ENCODE assay signal across 8 cellular contexts in the genomic region with DNA sequence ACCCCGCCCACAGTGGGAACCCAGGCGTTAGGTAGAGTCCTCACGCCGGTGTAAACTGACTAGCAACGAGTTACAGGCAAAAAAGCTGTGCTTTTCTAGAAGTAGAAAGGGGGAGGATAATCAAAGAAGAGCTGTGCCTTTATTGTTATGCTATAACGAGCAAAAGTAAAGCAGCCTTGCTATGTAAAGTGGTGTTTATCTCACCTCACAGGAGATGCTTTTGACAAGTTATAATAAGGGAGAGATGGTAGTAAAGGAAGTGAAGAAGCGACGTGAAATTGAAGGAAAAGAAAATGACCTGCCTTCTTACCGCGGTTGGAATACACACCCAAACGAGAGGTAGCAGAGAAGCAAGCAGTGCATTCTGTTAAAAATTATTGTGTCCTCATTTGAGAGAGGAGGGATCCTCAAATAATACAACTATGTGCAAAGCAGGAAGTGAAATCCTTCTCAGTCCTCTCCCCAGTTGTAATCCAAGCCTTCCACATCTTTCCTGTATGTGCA. TPM values are rescaled to one million over a fixed set of nuclear protein-coding genes. Genes with fewer than 3 reads are reported as not detected.
DNase-seq lines count a peak whose midpoint lies in the region; ATAC-seq, FAIRE-seq and TF ChIP-seq lines count a peak whose summit lies in the region.

No MANE protein-coding gene starts in this region.

- H3K4me3 ChIP-seq in GM08714 (ENCODE audit: low read length) (peak overlapping the region; percentile 94), gastroesophageal sphincter (peak overlapping the region; percentile 76 to 78), spleen (peak overlapping the region; percentile 44 to 83 (median 74))

- no peaks in the 10 kb centered on the region for H3K27me3 ChIP-seq in gastroesophageal sphincter
- H3K27me3 ChIP-seq in spleen (replicated peaks in 1 of 7): no peaks in the 10 kb centered on the region

- DNase-seq in spleen: no peak
- no peak for DNase-seq in GM19239 (ENCODE audit: insufficient read length, low spot score)

- H3K36me3 ChIP-seq in gastroesophageal sphincter (peaks cover 0 to 12% of the 10 kb centered on the region in 2 donors), spleen (peaks cover 0 to 19% (median 5%) of the 10 kb centered on the region in 6 donors)

- no peak for FAIRE-seq in GM19239 (lab: Jason Lieb, UNC)

- WGBS in gastroesophageal sphincter (ENCODE audit: low coverage in 1 of 2), 2 donors: 0 to 3% methylated on average over 9 to 10 of the region's 11 CpGs
- 0 to 1% (median 0%) methylated on average over 11 of the region's 11 CpGs for whole genome bisulfite sequencing in spleen, 5 donors

- ATAC-seq in HG02798 (IDR thresholded peaks at IDR 0.05; ENCODE audit: poor library complexity, unreplicated experiment) (peak; percentile 0), gastroesophageal sphincter (no peak), HG03521 (IDR thresholded peaks at IDR 0.05; ENCODE audit: unreplicated experiment) (no peak), HG03097 (IDR thresholded peaks at IDR 0.05; ENCODE audit: low FRiP score, unreplicated experiment) (no peak)

- H3K27ac ChIP-seq in VCaP (peak overlapping the region; percentile 83), gastroesophageal sphincter (peak overlapping the region; percentile 88 to 99 (median 94)), spleen (peak overlapping the region; percentile 89 to 100 (median 98))

- H3K4me1 ChIP-seq in gastroesophageal sphincter (peaks cover 6 to 52% (median 15%) of the 10 kb centered on the region in 3 donors), spleen (peaks cover 43 to 66% (median 62%) of the 10 kb centered on the region in 6 donors)

- no peak for TF ChIP-seq CTCF in VCaP (conservative IDR thresholded peaks at IDR 0.05)
- no peak for TF ChIP-seq CTCF in gastroesophageal sphincter (IDR thresholded peaks at IDR 0.05)
- no peak for TF ChIP-seq CTCF in spleen (IDR thresholded peaks at IDR 0.05 in 8 of 11, conservative IDR thresholded peaks at IDR 0.05 in 3 of 11)

- H3K9me3 ChIP-seq in gastroesophageal sphincter (no peaks in the 10 kb centered on the region), spleen (no peaks in the 10 kb centered on the region)

- TF ChIP-seq EP300 in gastroesophageal sphincter (IDR thresholded peaks at IDR 0.05): no peak

- TF ChIP-seq POLR2A in gastroesophageal sphincter (IDR thresholded peaks at IDR 0.05) (no peak), spleen (IDR thresholded peaks at IDR 0.05) (no peak)

- intact Hi-C loops in spleen (cut with DNase I; ENCODE audit: low total_unique reads): no loop called here

RNA-seq across cellular contexts. Expression of a gene that starts 0.9 kb away (rescaled TPM):
- total RNA-seq in gastroesophageal sphincter: 10 to 100 TPM; 48.3 to 88.2 (median 75.6) TPM
- 100 to 1,000 TPM in 6 of 7 donors, 10 to 100 TPM in 1; 84.6 to 152 (median 122) TPM for total RNA-seq in spleen
- polyA plus RNA-seq in spleen: 10 to 100 TPM; 37.5 to 44.7 (median 44.4) TPM
